Comparison of ENCODE assay signal across 2 cellular contexts in genomic region chr4:182896421-182896820, GRCh38.
TF ChIP-seq lines count a peak whose summit lies in the region.

No MANE protein-coding gene starts in this region.

TF ChIP-seq in WTC11, 78 proteins besides CTCF, POLR2A, EP300 and RAD21 (continues in another document):
- TF ChIP-seq PREB (CRISPR knock-in tag; IDR thresholded peaks at IDR 0.05; ENCODE audit: borderline replicate concordance) (no peak), ZNF317 (CRISPR knock-in tag; IDR thresholded peaks at IDR 0.05; ENCODE audit: borderline replicate concordance, low read depth) (no peak), TEAD1 (CRISPR knock-in tag; IDR thresholded peaks at IDR 0.05) (no peak), HMGXB4 (CRISPR knock-in tag; IDR thresholded peaks at IDR 0.05) (no peak), AFF4 (CRISPR knock-in tag; IDR thresholded peaks at IDR 0.05; ENCODE audit: borderline replicate concordance) (no peak), ZNF121 (CRISPR knock-in tag; IDR thresholded peaks at IDR 0.05) (no peak), TP53 (CRISPR knock-in tag; IDR thresholded peaks at IDR 0.05) (no peak), ARID4B (CRISPR knock-in tag; IDR thresholded peaks at IDR 0.05; ENCODE audit: borderline replicate concordance) (no peak)

TF ChIP-seq in HepG2, 621 proteins besides CTCF, POLR2A, EP300 and RAD21:
- TF ChIP-seq ZNF687 (CRISPR knock-in tag; IDR thresholded peaks at IDR 0.05) (peak; percentile 33; the same call in 1 of the 2 replicates), REST (IDR thresholded peaks at IDR 0.05; ENCODE audit: borderline replicate concordance in 1 of 2, low read depth in 1 of 2, low read length in 2 of 2) (no peak), TBL1XR1 (IDR thresholded peaks at IDR 0.05; ENCODE audit: borderline replicate concordance, low read length, partially characterized antibody) (no peak), ZNF569 (CRISPR knock-in tag; IDR thresholded peaks at IDR 0.05; ENCODE audit: borderline replicate concordance) (no peak), UBTF (CRISPR knock-in tag; IDR thresholded peaks at IDR 0.05) (no peak), ZNF709 (CRISPR knock-in tag; IDR thresholded peaks at IDR 0.05) (no peak), ZMYM4 (CRISPR knock-in tag; IDR thresholded peaks at IDR 0.05) (no peak), ZNF564 (CRISPR knock-in tag; IDR thresholded peaks at IDR 0.05) (0 out of 2 replicates have a peak, but pooled peaks have one; percentile 1)
